12 cellular contexts compared by ENCODE assay signal in genomic region chr12:62983594-62983993, GRCh38. TPM values are rescaled to one million over a fixed set of nuclear protein-coding genes. Genes with fewer than 3 reads are reported as not detected.
DNase-seq lines count a peak whose midpoint lies in the region; ATAC-seq and TF ChIP-seq lines count a peak whose summit lies in the region.
"Had no signal": no experiment of that assay in that cellular context is flagged by ENCODE, and none has a peak within 500 bp of the region (broad histone marks: within the 10 kb centered on the region; RNA-seq: fewer than 3 reads in every experiment).

No MANE protein-coding gene starts in this region.

- H3K9me3 Mint-ChIP-seq in neural progenitor cell = no peaks in the 10 kb centered on the region
- H3K9me3 Mint-ChIP-seq: memory B cell had no signal

- DNase-seq in NCI-H2107 treated with DMSO at 0.1 percent for 48 hours (lab: John Stamatoyannopoulos, UW; ENCODE audit: unreplicated experiment) (peak; percentile 25), NCI-H2107 (lab: John Stamatoyannopoulos, UW) (no peak), cardiac fibroblast (ENCODE audit: low read depth in 2 of 2) (peak in 1 of 2 donors; percentile 6), neural progenitor cell (ENCODE audit: low spot score) (peak; percentile 7), NCI-H510A treated with DMSO at 0.1 percent for 48 hours (lab: John Stamatoyannopoulos, UW) (no peak)
- peak; percentile 23 for DNase-seq in Jurkat, Clone E6-1 (ENCODE audit: low read depth, low spot score)
- DNase-seq in stimulated activated naive CD8-positive, alpha-beta T cell treated with anti-CD3 and anti-CD28 coated beads, Interleukin-15, Interleukin-2, amounts not matched to agents 100 U/mL and 50 U/mL, for 24 hours = no peak
- no peak for DNase-seq in activated CD8-positive, alpha-beta memory T cell treated with anti-CD3 and anti-CD28 coated beads, Interleukin-2, amount 50 U/mL, for 48 hours
- DNase-seq: NCI-H1105 treated with DMSO at 0.1 percent for 48 hours, Right ventricle myocardium superior, upper lobe of left lung had no signal

- H3K4me3 Mint-ChIP-seq in neural progenitor cell = no peak overlapping the region
- H3K4me3 Mint-ChIP-seq: memory B cell had no signal

- no peaks in the 10 kb centered on the region for H3K4me1 Mint-ChIP-seq in neural progenitor cell
- H3K4me1 Mint-ChIP-seq: memory B cell had no signal

- no peak overlapping the region for H3K27ac Mint-ChIP-seq in neural progenitor cell
- H3K27ac Mint-ChIP-seq: memory B cell had no signal

- H3K4me2 ChIP-seq in neural progenitor cell = no peak overlapping the region

- H4K20me1 ChIP-seq in neural progenitor cell (ENCODE audit: low read depth) = no peaks in the 10 kb centered on the region

- no peaks in the 10 kb centered on the region for H3K4me1 ChIP-seq in neural progenitor cell
- H3K4me1 ChIP-seq: upper lobe of left lung had no signal

- ATAC-seq in stimulated activated naive CD8-positive, alpha-beta T cell treated with anti-CD3 and anti-CD28 coated beads, Interleukin-15, Interleukin-2, amounts not matched to agents 100 U/mL and 50 U/mL, for 24 hours = no peak

- TF ChIP-seq CTCF in cardiac fibroblast (IDR thresholded peaks at IDR 0.05; ENCODE audit: low read depth, low read length) (peak; percentile 12), neural progenitor cell (IDR thresholded peaks at IDR 0.05) (peak; percentile 33)

- H3K36me3 Mint-ChIP-seq in neural progenitor cell = no peaks in the 10 kb centered on the region
- H3K36me3 Mint-ChIP-seq: memory B cell had no signal

- no peak overlapping the region for H3K4me3 ChIP-seq in Jurkat, Clone E6-1 (ENCODE audit: low read length)
- H3K4me3 ChIP-seq in cardiac fibroblast (replicated peaks in 1 of 2; ENCODE audit: low read depth in 2 of 2, low read length in 2 of 2) = no peak overlapping the region
- H3K4me3 ChIP-seq in neural progenitor cell = no peak overlapping the region
- H3K4me3 ChIP-seq: upper lobe of left lung had no signal

- H3K27me3 Mint-ChIP-seq in neural progenitor cell (ENCODE audit: insufficient read depth, low read depth) = no peaks in the 10 kb centered on the region
- H3K27me3 Mint-ChIP-seq: memory B cell had no signal

- no peaks in the 10 kb centered on the region for H3K36me3 ChIP-seq in neural progenitor cell
- H3K36me3 ChIP-seq: upper lobe of left lung had no signal

- no peak overlapping the region for H3K9ac ChIP-seq in neural progenitor cell

- no peaks in the 10 kb centered on the region for H3K27me3 ChIP-seq in neural progenitor cell
- H3K27me3 ChIP-seq: upper lobe of left lung had no signal

- no peaks in the 10 kb centered on the region for H3F3A ChIP-seq in neural progenitor cell (ENCODE audit: low read depth)

- H3K79me2 ChIP-seq in neural progenitor cell (ENCODE audit: low read depth) = no peaks in the 10 kb centered on the region

- no peak overlapping the region for H2AFZ ChIP-seq in neural progenitor cell (replicated peaks)

- no peaks in the 10 kb centered on the region for H3K9me3 ChIP-seq in neural progenitor cell (ENCODE audit: low read depth)
- H3K9me3 ChIP-seq: upper lobe of left lung had no signal

- H3K27ac ChIP-seq in neural progenitor cell = no peak overlapping the region
- H3K27ac ChIP-seq: upper lobe of left lung had no signal

RNA-seq across cellular contexts. Expression of gene PPM1H, which starts 48.6 kb away (rescaled TPM):
- 4.9 TPM for polyA plus RNA-seq in Jurkat, Clone E6-1 (2012; ENCODE audit: insufficient read depth, insufficient read length)
- 3.5 and 4.6 TPM in 2 replicates for total RNA-seq in neural progenitor cell (ENCODE audit: low replicate concordance)

Comparison
In these comparisons a context has a peak if more than half of its experiments do, and no peak if none do; other contexts are left out.
1. DNase-seq: peak in NCI-H2107 treated with DMSO at 0.1 percent for 48 hours (single experiment), Jurkat, Clone E6-1 (single experiment) and neural progenitor cell (single experiment); none in NCI-H2107 (single experiment), stimulated activated naive CD8-positive, alpha-beta T cell treated with anti-CD3 and anti-CD28 coated beads, Interleukin-15, Interleukin-2, amounts not matched to agents 100 U/mL and 50 U/mL, for 24 hours (single experiment), activated CD8-positive, alpha-beta memory T cell treated with anti-CD3 and anti-CD28 coated beads, Interleukin-2, amount 50 U/mL, for 48 hours (single experiment) and NCI-H510A treated with DMSO at 0.1 percent for 48 hours (single experiment).